1 cellular context compared by ENCODE assay signal in the genomic region with DNA sequence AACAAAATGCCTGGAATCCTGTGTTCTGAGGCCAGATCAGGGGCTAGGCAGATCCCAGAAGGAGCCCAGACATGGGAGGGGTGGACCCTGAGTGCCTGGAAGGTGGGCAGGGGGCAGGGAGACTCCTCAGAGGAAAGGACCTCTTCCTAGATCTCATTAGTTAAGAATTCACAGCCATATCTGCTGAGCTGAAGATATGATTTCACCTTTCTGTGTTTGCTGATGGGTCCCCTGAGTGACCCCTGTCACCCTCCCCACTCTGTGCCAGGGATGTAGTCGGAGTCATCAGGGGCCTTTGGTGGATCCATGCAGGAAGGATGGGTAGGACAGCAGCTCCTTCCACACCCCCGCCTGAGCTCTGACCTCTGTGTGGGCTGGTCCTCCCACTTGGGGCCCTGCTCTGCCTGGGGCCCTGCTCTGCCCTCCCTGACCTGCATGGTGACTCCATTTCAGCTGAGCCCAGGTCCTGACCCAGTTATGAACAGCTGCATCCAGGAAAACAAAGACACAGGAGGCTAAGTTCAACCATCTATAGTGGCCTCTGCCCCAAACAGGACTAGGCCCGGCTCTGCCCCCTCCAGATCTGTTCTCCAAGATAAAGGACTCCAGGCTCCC.
TF ChIP-seq lines count a peak whose summit lies in the region.

No MANE protein-coding gene starts in this region.

TF ChIP-seq in H1, 55 proteins besides CTCF, POLR2A, EP300 and RAD21:
- TF ChIP-seq CREB1 (IDR thresholded peaks at IDR 0.05) = no peak
- no peak for TF ChIP-seq HDAC6 (IDR thresholded peaks at IDR 0.05; ENCODE audit: low read depth, low read length)
- TF ChIP-seq GABPA (IDR thresholded peaks at IDR 0.05; ENCODE audit: borderline replicate concordance, insufficient read depth, low read length) = no peak
- no peak for TF ChIP-seq EZH2 (IDR thresholded peaks at IDR 0.05; ENCODE audit: low read depth, low read length, severe bottlenecking)
- TF ChIP-seq FOSL1 (IDR thresholded peaks at IDR 0.05; ENCODE audit: insufficient read depth, low read depth, low read length) = no peak
- TF ChIP-seq, protein P1, sequence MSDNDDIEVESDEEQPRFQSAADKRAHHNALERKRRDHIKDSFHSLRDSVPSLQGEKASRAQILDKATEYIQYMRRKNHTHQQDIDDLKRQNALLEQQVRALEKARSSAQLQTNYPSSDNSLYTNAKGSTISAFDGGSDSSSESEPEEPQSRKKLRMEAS (IDR thresholded peaks at IDR 0.05) = no peak
- TF ChIP-seq EGR1 (IDR thresholded peaks at IDR 0.05; ENCODE audit: borderline replicate concordance, low read depth, low read length) = no peak
- TF ChIP-seq SAP30 (IDR thresholded peaks at IDR 0.05; ENCODE audit: insufficient read depth, insufficient replicate concordance, low read length) = no peak
- TF ChIP-seq TAF1 (IDR thresholded peaks at IDR 0.05; ENCODE audit: low read depth, low read length) = no peak
- no peak for TF ChIP-seq SRF (IDR thresholded peaks at IDR 0.05; ENCODE audit: low read depth, low read length)
- TF ChIP-seq RFX5 (IDR thresholded peaks at IDR 0.05; ENCODE audit: borderline replicate concordance, low read depth, low read length) = no peak
- TF ChIP-seq BCL11A (IDR thresholded peaks at IDR 0.05; ENCODE audit: low read depth in 2 of 2, low read length in 2 of 2) = no peak
- TF ChIP-seq BACH1 (IDR thresholded peaks at IDR 0.05; ENCODE audit: low read length) = no peak
- no peak for TF ChIP-seq CTBP2 (IDR thresholded peaks at IDR 0.05; ENCODE audit: borderline replicate concordance, insufficient read depth, insufficient read length, low read length)
- no peak for TF ChIP-seq JUN (IDR thresholded peaks at IDR 0.05; ENCODE audit: low read depth, low read length)
- no peak for TF ChIP-seq RXRA (IDR thresholded peaks at IDR 0.05; ENCODE audit: insufficient read depth, low read depth, low read length)
- TF ChIP-seq GTF2F1 (IDR thresholded peaks at IDR 0.05; ENCODE audit: borderline replicate concordance, low read depth, low read length) = no peak
- no peak for TF ChIP-seq CBX5 (IDR thresholded peaks at IDR 0.05; ENCODE audit: low read depth, low read length)
